Comparison of ENCODE assay signal across 12 cellular contexts in the genomic region with DNA sequence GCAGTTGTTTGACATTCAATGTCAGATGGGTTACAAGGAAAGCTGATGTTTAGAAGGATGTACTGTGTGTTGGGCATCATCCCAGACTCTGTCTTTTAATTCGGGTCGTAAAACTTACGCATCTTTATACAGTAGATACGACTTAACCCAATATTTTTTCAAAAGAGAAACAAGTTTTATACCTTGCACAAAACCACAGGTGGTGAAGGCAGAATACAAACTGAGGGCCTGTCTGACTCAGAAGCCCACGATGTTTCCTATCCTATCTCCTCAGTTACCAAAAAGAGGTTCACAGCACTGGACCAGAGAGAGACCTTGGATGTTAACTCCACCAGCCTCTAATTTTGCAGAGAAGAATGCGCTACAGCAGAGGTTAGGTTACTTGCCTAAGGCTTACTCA.
DNase-seq lines count a peak whose midpoint lies in the region; ATAC-seq and TF ChIP-seq lines count a peak whose summit lies in the region.
"Had no signal": no experiment of that assay in that cellular context is flagged by ENCODE, and none has a peak within 500 bp of the region (broad histone marks: within the 10 kb centered on the region; RNA-seq: fewer than 3 reads in every experiment).

No MANE protein-coding gene starts in this region.

- H3K27ac Mint-ChIP-seq in activated naive CD8-positive, alpha-beta T cell treated with anti-CD3 and anti-CD28 coated beads, Interleukin-2, amount 50 U/mL, for 24 hours: peak overlapping the region; percentile 90

- peaks cover 74% of the 10 kb centered on the region for H3K4me1 Mint-ChIP-seq in activated naive CD8-positive, alpha-beta T cell treated with anti-CD3 and anti-CD28 coated beads, Interleukin-2, amount 50 U/mL, for 24 hours

- H3K4me3 Mint-ChIP-seq in activated naive CD8-positive, alpha-beta T cell treated with anti-CD3 and anti-CD28 coated beads, Interleukin-2, amount 50 U/mL, for 24 hours: peak overlapping the region; percentile 37

- H3K9me3 Mint-ChIP-seq in activated naive CD8-positive, alpha-beta T cell treated with anti-CD3 and anti-CD28 coated beads, Interleukin-2, amount 50 U/mL, for 24 hours: peaks cover 3% of the 10 kb centered on the region

- H3K36me3 ChIP-seq in mesodermal cell (ENCODE audit: control insufficient read depth, insufficient read depth, low read length) (no peaks in the 10 kb centered on the region), thoracic aorta (no peaks in the 10 kb centered on the region), mucosa of descending colon (ENCODE audit: low read depth) (no peaks in the 10 kb centered on the region)
- H3K36me3 ChIP-seq: HAP-1 had no signal

- peak; percentile 73 for ATAC-seq in activated naive CD8-positive, alpha-beta T cell treated with anti-CD3 and anti-CD28 coated beads, Interleukin-2, amount 50 U/mL, for 24 hours
- no peak for ATAC-seq in thoracic aorta (ENCODE audit: insufficient number of reproducible peaks, low FRiP score, low read depth)
- ATAC-seq in mucosa of descending colon: no peak

- no peaks in the 10 kb centered on the region for H3K36me3 Mint-ChIP-seq in activated naive CD8-positive, alpha-beta T cell treated with anti-CD3 and anti-CD28 coated beads, Interleukin-2, amount 50 U/mL, for 24 hours (ENCODE audit: low read depth)

- H3K4me1 ChIP-seq in mesodermal cell (ENCODE audit: control insufficient read depth, insufficient read depth, low read length, poor library complexity, severe bottlenecking) (peaks cover 35% of the 10 kb centered on the region), thoracic aorta (ENCODE audit: control insufficient read depth in 1 of 2, low read depth in 2 of 2) (peaks cover 44 to 64% of the 10 kb centered on the region in 2 donors), mucosa of descending colon (ENCODE audit: low read depth) (no peaks in the 10 kb centered on the region)

- DNase-seq in activated naive CD4-positive, alpha-beta T cell treated with Interleukin-2 at 50 U/mL for 16 hours: peak; percentile 17
- no peak for DNase-seq in activated naive CD4-positive, alpha-beta T cell treated with anti-CD3 and anti-CD28 coated beads, Interleukin-2, amount 50 U/mL, for 16 hours
- DNase-seq in activated naive CD8-positive, alpha-beta T cell treated with anti-CD3 and anti-CD28 coated beads, Interleukin-2, amount 50 U/mL, for 24 hours: no peak
- DNase-seq in thoracic aorta (ENCODE audit: low spot score) (no peak), cerebellum (ENCODE audit: low spot score) (no peak), NAMALWA (ENCODE audit: low spot score) (no peak), mucosa of descending colon (no peak)
- DNase-seq: IMR-90, NCI-H1417 treated with DMSO at 0.1 percent for 48 hours, NCI-H526 treated with DMSO at 0.1 percent for 48 hours had no signal

- TF ChIP-seq CTCF in thoracic aorta (IDR thresholded peaks at IDR 0.05): no peak
- TF ChIP-seq CTCF in mucosa of descending colon (IDR thresholded peaks at IDR 0.05): no peak

- intact Hi-C loops in mucosa of descending colon (cut with DNase I, micrococcal nuclease): no loop called here

- H3K9me3 ChIP-seq in mesodermal cell (ENCODE audit: control insufficient read depth, low read length) (no peaks in the 10 kb centered on the region), thoracic aorta (no peaks in the 10 kb centered on the region), mucosa of descending colon (no peaks in the 10 kb centered on the region)
- H3K9me3 ChIP-seq: HAP-1 had no signal

- no peaks in the 10 kb centered on the region for H3K27me3 Mint-ChIP-seq in activated naive CD8-positive, alpha-beta T cell treated with anti-CD3 and anti-CD28 coated beads, Interleukin-2, amount 50 U/mL, for 24 hours

- H3K27ac ChIP-seq in mesodermal cell (ENCODE audit: low read depth, low read length, severe bottlenecking): peak overlapping the region; percentile 89
- peak overlapping the region; percentile 89 to 94 for H3K27ac ChIP-seq in thoracic aorta

- H3K27me3 ChIP-seq in thoracic aorta (replicated peaks; ENCODE audit: insufficient read depth): no peaks in the 10 kb centered on the region

- H3K4me3 ChIP-seq in mesodermal cell (ENCODE audit: extremely low read depth, insufficient read depth, low read length, poor library complexity, severe bottlenecking) (no peak overlapping the region), thoracic aorta (no peak overlapping the region), mucosa of descending colon (no peak overlapping the region)
- H3K4me3 ChIP-seq: HAP-1 had no signal

- WGBS in mesodermal cell (ENCODE audit: insufficient coverage in 2 of 2), 2 experiments: 95 to 97% methylated on average over 4 of the region's 6 CpGs
